6 cellular contexts compared by ENCODE assay signal in genomic region chr11:126952533-126952932, GRCh38. TPM values are rescaled to one million over a fixed set of nuclear protein-coding genes. Genes with fewer than 3 reads are reported as not detected.
"Had no signal": no experiment of that assay in that cellular context is flagged by ENCODE, and none has a peak within 500 bp of the region (broad histone marks: within the 10 kb centered on the region; RNA-seq: fewer than 3 reads in every experiment).

No MANE protein-coding gene starts in this region.

RNA-seq across cellular contexts. Expression of gene KIRREL3, which starts 48.0 kb away (rescaled TPM):
- total RNA-seq: subcutaneous adipose tissue, thoracic aorta, tibial nerve, upper lobe of right lung, ureter, vagina had no signal
